Comparison of ENCODE assay signal across 18 cellular contexts in genomic region chr1:48405400-48405799, GRCh38.
A peak's percentile ranks its signal among the peaks of the same experiment; 100 is the strongest.
DNase-seq lines count a peak whose midpoint lies in the region; TF ChIP-seq lines count a peak whose summit lies in the region.
"Had no signal": no experiment of that assay in that cellular context is flagged by ENCODE, and none has a peak within 500 bp of the region (broad histone marks: within the 10 kb centered on the region; RNA-seq: fewer than 3 reads in every experiment).

No MANE protein-coding gene starts in this region.

- H3K18ac ChIP-seq in mesendoderm (ENCODE audit: low read length), result no peak overlapping the region

- DNase-seq in AG08395 (ENCODE audit: low spot score), result peak; percentile 2
- DNase-seq in GM23248, result peak; percentile 27
- peak; percentile 30 for DNase-seq in fibroblast of mammary gland (ENCODE audit: low read depth)
- peak; percentile 3 for DNase-seq in myocyte (ENCODE audit: low read depth)
- DNase-seq in mesendoderm, result no peak
- no peak for DNase-seq in BE2C
- DNase-seq in activated CD8-positive, alpha-beta memory T cell treated with anti-CD3 and anti-CD28 coated beads, Interleukin-2, amount 50 U/mL, for 4 hours, result no peak
- no peak for DNase-seq in activated gamma-delta T cell (lab: John Stamatoyannopoulos, UW)
- DNase-seq: AML-193; CD4-positive, alpha-beta T cell; DMS79 treated with DMSO at 0.1 percent for 48 hours; H7; Karpas-422; NCI-H1417; NCI-H2029 treated with DMSO at 0.1 percent for 48 hours; NCI-H510A treated with DMSO at 0.1 percent for 48 hours; Peyer's patch; SHP77 treated with DMSO at 0.1 percent for 48 hours had no signal

- no peak overlapping the region for H3K56ac ChIP-seq in mesendoderm (ENCODE audit: low read length)

- H3K79me2 ChIP-seq in GM23248 (ENCODE audit: insufficient read depth) (no peaks in the 10 kb centered on the region), mesendoderm (ENCODE audit: control insufficient read depth, insufficient read depth, low read length) (no peaks in the 10 kb centered on the region)

- H3K36me3 ChIP-seq in GM23248 (ENCODE audit: low read depth) (no peaks in the 10 kb centered on the region), mesendoderm (ENCODE audit: control insufficient read depth, insufficient read depth, low read length) (no peaks in the 10 kb centered on the region), BE2C (no peaks in the 10 kb centered on the region)
- H3K36me3 ChIP-seq: Peyer's patch had no signal

- H2AFZ ChIP-seq in GM23248, result no peak overlapping the region

- H2BK15ac ChIP-seq in mesendoderm (replicated peaks; ENCODE audit: low read depth), result no peak overlapping the region

- H3K9ac ChIP-seq in GM23248, result no peak overlapping the region
- H3K9ac ChIP-seq in mesendoderm (ENCODE audit: low read length), result no peak overlapping the region

- no peaks in the 10 kb centered on the region for H3F3A ChIP-seq in GM23248 (ENCODE audit: insufficient read depth)

- H4K20me1 ChIP-seq in GM23248 (ENCODE audit: insufficient read depth), result no peaks in the 10 kb centered on the region

- H3K23ac ChIP-seq in mesendoderm (ENCODE audit: low read length), result no peak overlapping the region

- no peaks in the 10 kb centered on the region for H3K27me3 ChIP-seq in GM23248 (replicated peaks; ENCODE audit: insufficient read depth)
- no peaks in the 10 kb centered on the region for H3K27me3 ChIP-seq in mesendoderm (ENCODE audit: insufficient read depth, low read length, poor library complexity)
- no peaks in the 10 kb centered on the region for H3K27me3 ChIP-seq in BE2C
- H3K27me3 ChIP-seq: Peyer's patch had no signal

- no peak overlapping the region for H3K4ac ChIP-seq in mesendoderm (ENCODE audit: low read depth, low read length)

- H3K4me3 ChIP-seq in GM23248 (no peak overlapping the region), fibroblast of mammary gland (ENCODE audit: control insufficient read depth, low read depth, low read length) (no peak overlapping the region), mesendoderm (ENCODE audit: low read length) (no peak overlapping the region), BE2C (ENCODE audit: low read depth, low read length) (no peak overlapping the region)
- H3K4me3 ChIP-seq: Peyer's patch had no signal

- no peaks in the 10 kb centered on the region for H3K9me2 ChIP-seq in GM23248 (ENCODE audit: insufficient read depth)

- no peak overlapping the region for H2AK5ac ChIP-seq in mesendoderm (ENCODE audit: low read length)

- H3K27ac ChIP-seq in GM23248 (no peak overlapping the region), mesendoderm (ENCODE audit: low read depth, low read length) (no peak overlapping the region)
- H3K27ac ChIP-seq: Peyer's patch had no signal

- 42 to 46% methylated on average over 1 of the region's 1 CpG for WGBS in GM23248 (ENCODE audit: low coverage in 1 of 2, low lambda C conversion rate in 2 of 2, missing lambda C conversion rate in 2 of 2), 2 experiments
- no CpG with 5 or more reads among the region's 1 CpG for WGBS in mesendoderm (ENCODE audit: extremely low coverage, insufficient coverage, low lambda C conversion rate)

- H3K79me1 ChIP-seq in mesendoderm (ENCODE audit: low read length), result no peaks in the 10 kb centered on the region

- in situ Hi-C loops in GM23248 (cut with MboI), result no loop called here

- H3K4me1 ChIP-seq in GM23248 (ENCODE audit: insufficient read depth) (no peaks in the 10 kb centered on the region), mesendoderm (ENCODE audit: control insufficient read depth, low read depth, low read length) (no peaks in the 10 kb centered on the region), BE2C (no peaks in the 10 kb centered on the region)
- H3K4me1 ChIP-seq: Peyer's patch had no signal

- H2BK5ac ChIP-seq in mesendoderm (ENCODE audit: low read length), result no peak overlapping the region

- H3K9me3 ChIP-seq in GM23248 (ENCODE audit: low read depth), result no peaks in the 10 kb centered on the region
- H3K9me3 ChIP-seq in BE2C, result no peaks in the 10 kb centered on the region
- H3K9me3 ChIP-seq: Peyer's patch had no signal

- H4K8ac ChIP-seq in mesendoderm (ENCODE audit: low read depth, low read length), result no peak overlapping the region

- no peak overlapping the region for H4K5ac ChIP-seq in mesendoderm (ENCODE audit: low read length)

- H2BK120ac ChIP-seq in mesendoderm (ENCODE audit: low read depth, low read length), result no peak overlapping the region

- TF ChIP-seq CTCF in fibroblast of mammary gland (conservative IDR thresholded peaks at IDR 0.05; ENCODE audit: control insufficient read depth, insufficient read depth, low read depth, low read length), result no peak
- no peak for TF ChIP-seq CTCF in BE2C (IDR thresholded peaks at IDR 0.05; ENCODE audit: low read depth, low read length)

- no peak overlapping the region for H3K4me2 ChIP-seq in GM23248 (ENCODE audit: unreplicated experiment)
- no peak overlapping the region for H3K4me2 ChIP-seq in mesendoderm (ENCODE audit: low read length)

Comparison
In these comparisons a context has a peak if more than half of its experiments do, and no peak if none do; other contexts are left out.
1. DNase-seq: peak in AG08395 (single experiment), GM23248 (single experiment), fibroblast of mammary gland (single experiment) and myocyte (single experiment); none in mesendoderm (single experiment), BE2C (single experiment), activated CD8-positive, alpha-beta memory T cell treated with anti-CD3 and anti-CD28 coated beads, Interleukin-2, amount 50 U/mL, for 4 hours (single experiment) and activated gamma-delta T cell (single experiment).